ENCODE assay signal across 22 cellular contexts in genomic region chr18:68301436-68301835, GRCh38.
A peak's percentile ranks its signal among the peaks of the same experiment; 100 is the strongest.
DNase-seq lines count a peak whose midpoint lies in the region; ATAC-seq, FAIRE-seq and TF ChIP-seq lines count a peak whose summit lies in the region.
"Had no signal": no experiment of that assay in that cellular context is flagged by ENCODE, and none has a peak within 500 bp of the region (broad histone marks: within the 10 kb centered on the region; RNA-seq: fewer than 3 reads in every experiment).

No MANE protein-coding gene starts in this region.

- no peak overlapping the region for H3K18ac ChIP-seq in H1 (ENCODE audit: extremely low read depth, low read length)
- H3K18ac ChIP-seq in mesenchymal stem cell (ENCODE audit: low read depth in 1 of 2, low read length in 2 of 2): no peak overlapping the region

- H3K4me3 ChIP-seq in Loucy (ENCODE audit: low read length, poor library complexity, severe bottlenecking) (no peak overlapping the region), H1 (ENCODE audit: extremely low read depth in 1 of 4, insufficient read depth in 2 of 4, low read depth in 3 of 4, low read length in 4 of 4) (no peak overlapping the region), mesenchymal stem cell (ENCODE audit: insufficient read depth in 1 of 2, low read depth in 1 of 2, low read length in 2 of 2) (no peak overlapping the region), osteoblast (ENCODE audit: insufficient read depth, low read length) (no peak overlapping the region)
- H3K4me3 ChIP-seq: BLaER1, GM12878 had no signal

- H2BK15ac ChIP-seq in H1 (ENCODE audit: low read length) (no peak overlapping the region), mesenchymal stem cell (ENCODE audit: low read depth, poor library complexity, severe bottlenecking) (no peak overlapping the region)

- H3K4me1 ChIP-seq in Loucy (ENCODE audit: insufficient read depth, low read length, poor library complexity, severe bottlenecking): peaks cover 7% of the 10 kb centered on the region
- H3K4me1 ChIP-seq in H1 (replicated peaks in 1 of 4; ENCODE audit: control insufficient read depth in 3 of 4, insufficient read depth in 4 of 4, low read length in 3 of 4): no peaks in the 10 kb centered on the region
- H3K4me1 ChIP-seq in mesenchymal stem cell (ENCODE audit: control insufficient read depth, insufficient read depth, low read depth, low read length): no peaks in the 10 kb centered on the region
- H3K4me1 ChIP-seq in osteoblast (ENCODE audit: insufficient read depth, low read length): no peaks in the 10 kb centered on the region
- H3K4me1 ChIP-seq: BE2C, BLaER1 had no signal

- H4K20me1 ChIP-seq in Loucy (ENCODE audit: insufficient read depth, low read length, poor library complexity, severe bottlenecking) (no peaks in the 10 kb centered on the region), H1 (replicated peaks in 1 of 2; ENCODE audit: control insufficient read depth in 1 of 2, insufficient read depth in 2 of 2, low read length in 2 of 2) (no peaks in the 10 kb centered on the region), osteoblast (ENCODE audit: insufficient read depth, low read length) (no peaks in the 10 kb centered on the region)
- H4K20me1 ChIP-seq: BLaER1 had no signal

- H3K79me1 ChIP-seq in H1 (ENCODE audit: low read depth, low read length) (no peaks in the 10 kb centered on the region), mesenchymal stem cell (replicated peaks; ENCODE audit: low read length, poor library complexity, severe bottlenecking) (no peaks in the 10 kb centered on the region)

- H4K91ac ChIP-seq in H1 (replicated peaks; ENCODE audit: insufficient read length, low read length): no peak overlapping the region
- no peak overlapping the region for H4K91ac ChIP-seq in mesenchymal stem cell (ENCODE audit: low read length)

- H3K79me2 ChIP-seq in Loucy (ENCODE audit: insufficient read depth, low read length) (no peaks in the 10 kb centered on the region), H1 (ENCODE audit: control insufficient read depth in 1 of 2, insufficient read depth in 2 of 2, low read length in 2 of 2) (no peaks in the 10 kb centered on the region), osteoblast (ENCODE audit: insufficient read depth, low read length) (no peaks in the 10 kb centered on the region)

- H3K4me2 ChIP-seq in Loucy (ENCODE audit: low read depth, low read length, poor library complexity, severe bottlenecking) (no peak overlapping the region), H1 (ENCODE audit: insufficient read depth in 1 of 2, low read depth in 2 of 2, low read length in 2 of 2) (no peak overlapping the region), mesenchymal stem cell (ENCODE audit: low read length, poor library complexity, severe bottlenecking) (no peak overlapping the region), osteoblast (ENCODE audit: insufficient read depth, low read length) (no peak overlapping the region)
- H3K4me2 ChIP-seq: BLaER1 had no signal

- H3K27ac ChIP-seq in H1 (ENCODE audit: low read depth, low read length) (no peak overlapping the region), mesenchymal stem cell (ENCODE audit: low read length, poor library complexity, severe bottlenecking) (no peak overlapping the region), osteoblast (ENCODE audit: low read depth, low read length) (no peak overlapping the region)
- H3K27ac ChIP-seq: BLaER1 had no signal

- H3K23ac ChIP-seq in H1 (ENCODE audit: insufficient read length): no peak overlapping the region
- H3K23ac ChIP-seq in mesenchymal stem cell (ENCODE audit: low read length in 2 of 2): no peak overlapping the region

- H3K9me3 ChIP-seq in Loucy (ENCODE audit: insufficient read depth, low read depth, low read length) (no peaks in the 10 kb centered on the region), H1 (ENCODE audit: insufficient read depth in 2 of 2, low read depth in 1 of 2, low read length in 1 of 2) (0 out of 4 replicates have a peak, but pooled peaks cover 0 to under 1% of the 10 kb centered on the region in 2 experiments), mesenchymal stem cell (ENCODE audit: control insufficient read depth, low read length) (no peaks in the 10 kb centered on the region), osteoblast (ENCODE audit: low read depth, low read length) (no peaks in the 10 kb centered on the region)
- H3K9me3 ChIP-seq: BE2C, BLaER1 had no signal

- H3K14ac ChIP-seq in H1 (ENCODE audit: insufficient read length) (no peak overlapping the region), mesenchymal stem cell (ENCODE audit: low read length in 2 of 2) (no peak overlapping the region)

- WGBS in H1 (ENCODE audit: extremely low coverage in 1 of 2, insufficient coverage in 1 of 2, insufficient read length in 1 of 2, insufficient replicate concordance in 2 of 2, low coverage in 1 of 2, low lambda C conversion rate in 2 of 2, missing lambda C conversion rate in 1 of 2), 2 experiments: 85% methylated on average over 3 of the region's 3 CpGs; no CpG with 5 or more reads in 1 of the 2 experiments
- WGBS in mesenchymal stem cell: 83% methylated on average over 3 of the region's 3 CpGs

- no peak overlapping the region for H2BK12ac ChIP-seq in H1 (ENCODE audit: low read depth, low read length)
- H2BK12ac ChIP-seq in mesenchymal stem cell (ENCODE audit: low read length in 2 of 2): no peak overlapping the region

- H3K27me3 ChIP-seq in Loucy (ENCODE audit: insufficient read depth, low read length, poor library complexity, severe bottlenecking): no peaks in the 10 kb centered on the region
- no peaks in the 10 kb centered on the region for H3K27me3 ChIP-seq in H1 (replicated peaks in 1 of 4; ENCODE audit: control insufficient read depth in 3 of 4, extremely low read depth in 1 of 4, insufficient read depth in 3 of 4, low read length in 3 of 4)
- H3K27me3 ChIP-seq in mesenchymal stem cell (ENCODE audit: control insufficient read depth in 1 of 2, insufficient read depth in 1 of 2, low read length in 2 of 2): no peaks in the 10 kb centered on the region
- no peaks in the 10 kb centered on the region for H3K27me3 ChIP-seq in osteoblast (ENCODE audit: insufficient read depth, low read length)
- H3K27me3 ChIP-seq: BE2C, BLaER1 had no signal

- CTCF ChIA-PET in H1 (lab: Charles Lee; ENCODE audit: partially characterized antibody): no interaction called here

- no peak for FAIRE-seq in H1 (lab: Jason Lieb, UNC)
- FAIRE-seq: A204.1, GM12878, GM12892 had no signal

- H2AFZ ChIP-seq in Loucy (ENCODE audit: low read length) (0 out of 2 replicates have a peak overlapping the region, but pooled peaks have one; percentile 26), H1 (ENCODE audit: low read length) (peak overlapping the region; percentile 70; the same call in 1 of the 2 replicates), mesenchymal stem cell (ENCODE audit: low read depth, low read length) (no peak overlapping the region), osteoblast (ENCODE audit: low read length) (peak overlapping the region; percentile 36)

- no peak overlapping the region for H3K56ac ChIP-seq in H1 (replicated peaks; ENCODE audit: insufficient read length, low read depth, low read length)

- no peak overlapping the region for H2BK5ac ChIP-seq in H1 (ENCODE audit: low read depth, low read length)
- no peak overlapping the region for H2BK5ac ChIP-seq in mesenchymal stem cell (ENCODE audit: low read depth, low read length, poor library complexity, severe bottlenecking)

- in situ Hi-C loops in GM13977 (cut with MboI; ENCODE audit: low pct_unique_long_range_greater_than_20kb, low sequenced_read_pairs, unreplicated experiment): no loop called here

- no peak overlapping the region for H2BK120ac ChIP-seq in H1 (replicated peaks; ENCODE audit: low read depth, low read length)
- H2BK120ac ChIP-seq in mesenchymal stem cell (ENCODE audit: low read depth, low read length): no peak overlapping the region

- no peak overlapping the region for H4K5ac ChIP-seq in H1 (ENCODE audit: insufficient read length, low read depth, low read length)

- TF ChIP-seq RAD21 in H1 (IDR thresholded peaks at IDR 0.05 in 1 of 2, conservative IDR thresholded peaks at IDR 0.05 in 1 of 2; ENCODE audit: low read depth in 2 of 2, low read length in 2 of 2): no peak

- no peak overlapping the region for H4K8ac ChIP-seq in H1 (ENCODE audit: extremely low read depth, insufficient read depth, low read length)
- no peak overlapping the region for H4K8ac ChIP-seq in mesenchymal stem cell (ENCODE audit: low read length)

- no peaks in the 10 kb centered on the region for H3K36me3 ChIP-seq in Loucy (ENCODE audit: insufficient read depth, low read length)
- no peaks in the 10 kb centered on the region for H3K36me3 ChIP-seq in H1 (ENCODE audit: control insufficient read depth in 2 of 4, insufficient read depth in 4 of 4, low read length in 3 of 4)
- no peaks in the 10 kb centered on the region for H3K36me3 ChIP-seq in mesenchymal stem cell (ENCODE audit: control insufficient read depth in 1 of 2, insufficient read depth in 2 of 2, low read depth in 1 of 2, low read length in 2 of 2)
- H3K36me3 ChIP-seq in osteoblast (ENCODE audit: insufficient read depth, low read length): no peaks in the 10 kb centered on the region
- H3K36me3 ChIP-seq: BE2C, BLaER1 had no signal

- H3K4ac ChIP-seq in H1 (replicated peaks; ENCODE audit: insufficient read length, low read depth, low read length): no peak overlapping the region
- H3K4ac ChIP-seq in mesenchymal stem cell (ENCODE audit: low read depth in 1 of 2, low read length in 2 of 2): no peak overlapping the region

- TF ChIP-seq CTCF in Loucy (conservative IDR thresholded peaks at IDR 0.05; ENCODE audit: low read length): no peak
- no peak for TF ChIP-seq CTCF in H1 (IDR thresholded peaks at IDR 0.05; ENCODE audit: control extremely low read depth in 1 of 3, insufficient read depth in 1 of 3, low read depth in 1 of 3, low read length in 3 of 3)
- TF ChIP-seq CTCF in osteoblast (IDR thresholded peaks at IDR 0.05; ENCODE audit: extremely low read depth, low read depth, low read length): no peak
- TF ChIP-seq CTCF in GM13977 (IDR thresholded peaks at IDR 0.05; ENCODE audit: extremely low read depth, insufficient read depth, missing control alignments): no peak

- H3K9ac ChIP-seq in Loucy (ENCODE audit: low read depth, low read length, poor library complexity, severe bottlenecking): no peak overlapping the region
- H3K9ac ChIP-seq in H1 (replicated peaks in 1 of 4; ENCODE audit: extremely low read depth in 1 of 4, low read depth in 3 of 4, low read length in 3 of 4): no peak overlapping the region
- H3K9ac ChIP-seq in mesenchymal stem cell (ENCODE audit: low read length): no peak overlapping the region
- H3K9ac ChIP-seq: BLaER1 had no signal

- no peak for DNase-seq in H1 (ENCODE audit: low read depth in 1 of 2, low spot score in 2 of 2)
- peak; percentile 5 for DNase-seq in mesenchymal stem cell
- no peak for DNase-seq in osteoblast (ENCODE audit: insufficient read length, low spot score, missing footprints)
- DNase-seq in GM13977 (ENCODE audit: low spot score): no peak
- DNase-seq: 8988T; ACHN; BE2C; C1 segment of cervical spinal cord; CD4-positive, alpha-beta memory T cell; CD4-positive, CD25-positive, alpha-beta regulatory T cell; CD8-positive, alpha-beta memory T cell; COR-L47; DMS79 treated with DMSO at 0.1 percent for 48 hours; GDM1 had no signal

- no peak overlapping the region for H2BK20ac ChIP-seq in H1 (ENCODE audit: low read length)

- ATAC-seq in HG02588 (IDR thresholded peaks at IDR 0.05; ENCODE audit: unreplicated experiment) (no peak), GM18861 (IDR thresholded peaks at IDR 0.05; ENCODE audit: unreplicated experiment) (no peak), GM21723 (IDR thresholded peaks at IDR 0.05; ENCODE audit: unreplicated experiment) (no peak)
- ATAC-seq: GM12878 had no signal

- no peaks in the 10 kb centered on the region for H3K23me2 ChIP-seq in H1 (ENCODE audit: low read depth, low read length)

- no peaks in the 10 kb centered on the region for H3K9me2 ChIP-seq in Loucy (replicated peaks; ENCODE audit: low read depth, low read length)

- H3F3A ChIP-seq in Loucy (ENCODE audit: low read depth): no peaks in the 10 kb centered on the region

- H2AK5ac ChIP-seq in H1 (ENCODE audit: low read depth, low read length) (no peak overlapping the region), mesenchymal stem cell (ENCODE audit: low read length, severe bottlenecking) (no peak overlapping the region)

- no peak for TF ChIP-seq EP300 in H1 (IDR thresholded peaks at IDR 0.05; ENCODE audit: borderline replicate concordance in 1 of 2, low read depth in 2 of 2, low read length in 2 of 2)

- POLR2A ChIA-PET in H1 (lab: Charles Lee; ENCODE audit: partially characterized antibody): no interaction called here

- no peak for TF ChIP-seq POLR2A in H1 (IDR thresholded peaks at IDR 0.05; ENCODE audit: control extremely low read depth in 1 of 2, low read depth in 2 of 2, low read length in 2 of 2)
